Comparison of ENCODE assay signal across 1 cellular context in the genomic region with DNA sequence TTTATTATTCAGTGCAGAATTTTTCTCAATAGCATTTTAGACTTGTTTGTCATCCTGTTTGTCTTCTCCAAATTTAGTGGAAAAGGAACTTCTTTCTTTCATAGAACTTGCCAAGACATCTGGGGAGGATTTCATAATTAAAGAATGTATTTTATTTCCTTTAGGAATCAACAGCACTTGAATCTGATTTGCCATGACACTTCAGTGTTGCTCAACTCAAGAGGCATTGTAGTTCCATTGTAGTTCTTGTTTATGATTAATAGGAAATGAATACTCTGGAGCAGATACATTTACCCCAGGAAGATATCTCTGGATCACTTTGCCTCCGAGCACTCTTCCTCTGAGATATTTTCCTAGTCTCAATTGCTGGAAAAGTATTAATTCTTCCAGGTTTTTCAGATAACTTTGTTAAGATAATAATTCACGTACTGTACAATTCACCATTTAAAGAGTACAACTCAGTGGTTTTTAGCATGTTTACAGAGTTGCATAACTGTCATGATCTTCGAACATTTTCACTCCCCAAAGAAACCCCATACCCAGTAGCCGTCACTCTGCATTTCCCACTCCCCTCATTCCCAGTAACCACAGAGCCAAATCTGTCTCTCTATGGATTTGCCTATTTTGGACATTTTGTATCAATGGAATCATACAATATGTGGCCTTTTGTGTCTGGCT.
A peak's percentile ranks its signal among the peaks of the same experiment; 100 is the strongest.
TF ChIP-seq lines count a peak whose summit lies in the region.

No MANE protein-coding gene starts in this region.

TF ChIP-seq in HepG2, 621 proteins besides CTCF, POLR2A, EP300 and RAD21 (continued from another document):
- TF ChIP-seq, protein P1, sequence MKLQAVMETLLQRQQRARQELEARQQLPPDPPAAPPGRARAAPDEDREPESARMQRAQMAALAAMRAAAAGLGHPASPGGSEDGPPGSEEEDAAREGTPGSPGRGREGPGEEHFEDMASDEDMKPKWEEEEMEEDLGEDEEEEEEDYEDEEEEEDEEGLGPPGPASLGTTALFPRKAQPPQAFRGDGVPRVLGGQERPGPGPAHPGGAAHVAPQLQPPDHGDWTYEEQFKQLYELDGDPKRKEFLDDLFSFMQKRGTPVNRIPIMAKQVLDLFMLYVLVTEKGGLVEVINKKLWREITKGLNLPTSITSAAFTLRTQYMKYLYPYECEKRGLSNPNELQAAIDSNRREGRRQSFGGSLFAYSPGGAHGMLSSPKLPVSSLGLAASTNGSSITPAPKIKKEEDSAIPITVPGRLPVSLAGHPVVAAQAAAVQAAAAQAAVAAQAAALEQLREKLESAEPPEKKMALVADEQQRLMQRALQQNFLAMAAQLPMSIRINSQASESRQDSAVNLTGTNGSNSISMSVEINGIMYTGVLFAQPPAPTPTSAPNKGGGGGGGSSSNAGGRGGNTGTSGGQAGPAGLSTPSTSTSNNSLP (IDR thresholded peaks at IDR 0.05; ENCODE audit: low read depth, low read length) = 0 out of 2 replicates have a peak, but pooled peaks have one; percentile 36
- TF ChIP-seq, protein P2, sequence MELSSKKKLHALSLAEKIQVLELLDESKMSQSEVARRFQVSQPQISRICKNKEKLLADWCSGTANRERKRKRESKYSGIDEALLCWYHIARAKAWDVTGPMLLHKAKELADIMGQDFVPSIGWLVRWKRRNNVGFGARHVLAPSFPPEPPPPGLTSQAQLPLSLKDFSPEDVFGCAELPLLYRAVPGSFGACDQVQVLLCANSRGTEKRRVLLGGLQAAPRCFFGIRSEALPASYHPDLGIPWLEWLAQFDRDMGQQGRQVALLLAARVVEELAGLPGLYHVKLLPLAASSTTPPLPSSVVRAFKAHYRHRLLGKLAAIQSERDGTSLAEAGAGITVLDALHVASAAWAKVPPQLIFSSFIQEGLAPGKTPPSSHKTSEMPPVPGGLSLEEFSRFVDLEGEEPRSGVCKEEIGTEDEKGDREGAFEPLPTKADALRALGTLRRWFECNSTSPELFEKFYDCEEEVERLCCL (CRISPR knock-in tag; IDR thresholded peaks at IDR 0.05; ENCODE audit: borderline replicate concordance) = no peak
- TF ChIP-seq ZNF496 (CRISPR knock-in tag; IDR thresholded peaks at IDR 0.05; ENCODE audit: insufficient replicate concordance) (no peak), SOX6 (IDR thresholded peaks at IDR 0.05) (no peak), SOX6 (CRISPR knock-in tag; IDR thresholded peaks at IDR 0.05) (peak; percentile 19; the same call in 1 of the 2 replicates), PAXIP1 (CRISPR knock-in tag; conservative IDR thresholded peaks at IDR 0.05) (0 out of 2 replicates have a peak, but pooled peaks have one; percentile 32), CEBPB (IDR thresholded peaks at IDR 0.05; ENCODE audit: borderline replicate concordance, low read depth, low read length) (peak; percentile 44), HDAC2 (CRISPR knock-in tag; IDR thresholded peaks at IDR 0.05) (0 out of 2 replicates have a peak, but pooled peaks have one; percentile 13), U2AF2 (IDR thresholded peaks at IDR 0.05; ENCODE audit: low read depth, low read length) (no peak), KDM3A (CRISPR knock-in tag; IDR thresholded peaks at IDR 0.05; ENCODE audit: low read depth) (no peak), POGZ (CRISPR knock-in tag; IDR thresholded peaks at IDR 0.05) (0 out of 2 replicates have a peak, but pooled peaks have one; percentile 29), ZNF367 (CRISPR knock-in tag; IDR thresholded peaks at IDR 0.05; ENCODE audit: borderline replicate concordance) (no peak)
